17 cellular contexts compared by ENCODE assay signal in genomic region chr7:12684186-12684585, GRCh38.
"Had no signal": no experiment of that assay in that cellular context is flagged by ENCODE, and none has a peak within 500 bp of the region (broad histone marks: within the 10 kb centered on the region; RNA-seq: fewer than 3 reads in every experiment).

No MANE protein-coding gene starts in this region.

- H3K27ac Mint-ChIP-seq: activated CD4-positive, alpha-beta T cell treated with anti-CD3 and anti-CD28 coated beads for 36 hours; activated CD8-positive, alpha-beta T cell treated with anti-CD3 and anti-CD28 coated beads for 36 hours; activated naive CD8-positive, alpha-beta T cell treated with anti-CD3 and anti-CD28 coated beads, Interleukin-2, amount 10 ng/mL, durations not matched to agents 7 days and 5 days; activated T-cell treated with anti-CD3 and anti-CD28 coated beads, Interleukin-2, amount 50 U/mL, for 72 hours had no signal

- H3K4me3 ChIP-seq: breast epithelium, esophagus squamous epithelium, gastroesophageal sphincter, thyroid gland, vagina had no signal

- H3K4me3 Mint-ChIP-seq: activated CD4-positive, alpha-beta T cell treated with anti-CD3 and anti-CD28 coated beads for 36 hours; activated CD8-positive, alpha-beta T cell treated with anti-CD3 and anti-CD28 coated beads for 36 hours; activated naive CD8-positive, alpha-beta T cell treated with anti-CD3 and anti-CD28 coated beads, Interleukin-2, amount 10 ng/mL, durations not matched to agents 7 days and 5 days; activated T-cell treated with anti-CD3 and anti-CD28 coated beads, Interleukin-2, amount 50 U/mL, for 72 hours had no signal

- DNase-seq: activated CD4-positive, alpha-beta T cell treated with anti-CD3 and anti-CD28 coated beads for 36 hours; activated CD8-positive, alpha-beta memory T cell treated with anti-CD3 and anti-CD28 coated beads, Interleukin-2, amount 50 U/mL, for 4 hours; activated CD8-positive, alpha-beta T cell treated with anti-CD3 and anti-CD28 coated beads for 36 hours; activated gamma-delta T cell treated with Interleukin-2 at 50 U/mL for 16 hours; activated naive CD8-positive, alpha-beta T cell treated with anti-CD3 and anti-CD28 coated beads, Interleukin-2, amount 10 ng/mL, durations not matched to agents 7 days and 5 days; activated T-cell treated with anti-CD3 and anti-CD28 coated beads, Interleukin-2, amount 50 U/mL, for 72 hours; aorta; esophagus squamous epithelium; left ventricle myocardium superior; stimulated activated CD4-positive, alpha-beta T cell treated with anti-CD3 and anti-CD28 coated beads, Interleukin-15, amount 100 ng/mL, for 24 hours; stimulated activated CD4-positive, alpha-beta T cell treated with anti-CD3 and anti-CD28 coated beads, Interleukin-4, amount 100 ng/mL, for 24 hours; T1000; thyroid gland had no signal

- ATAC-seq: activated CD4-positive, alpha-beta T cell treated with anti-CD3 and anti-CD28 coated beads for 36 hours; activated CD8-positive, alpha-beta T cell treated with anti-CD3 and anti-CD28 coated beads for 36 hours; activated T-cell treated with anti-CD3 and anti-CD28 coated beads, Interleukin-2, amount 50 U/mL, for 72 hours; gastroesophageal sphincter; left ventricle myocardium superior had no signal

- H3K27me3 Mint-ChIP-seq: activated CD4-positive, alpha-beta T cell treated with anti-CD3 and anti-CD28 coated beads for 36 hours; activated CD8-positive, alpha-beta T cell treated with anti-CD3 and anti-CD28 coated beads for 36 hours; activated naive CD8-positive, alpha-beta T cell treated with anti-CD3 and anti-CD28 coated beads, Interleukin-2, amount 10 ng/mL, durations not matched to agents 7 days and 5 days had no signal

- H3K9me3 Mint-ChIP-seq: activated CD8-positive, alpha-beta T cell treated with anti-CD3 and anti-CD28 coated beads for 36 hours; activated naive CD8-positive, alpha-beta T cell treated with anti-CD3 and anti-CD28 coated beads, Interleukin-2, amount 10 ng/mL, durations not matched to agents 7 days and 5 days; activated T-cell treated with anti-CD3 and anti-CD28 coated beads, Interleukin-2, amount 50 U/mL, for 72 hours had no signal

- H3K36me3 ChIP-seq: breast epithelium, esophagus squamous epithelium, gastroesophageal sphincter, thyroid gland, vagina had no signal

- H3K27me3 ChIP-seq: breast epithelium, esophagus squamous epithelium, gastroesophageal sphincter, thyroid gland, vagina had no signal

- H3K27ac ChIP-seq: esophagus squamous epithelium, thyroid gland, vagina, VCaP had no signal

- H3K4me1 ChIP-seq: thyroid gland, vagina had no signal

- H3K9me3 ChIP-seq: breast epithelium, esophagus squamous epithelium, gastroesophageal sphincter, thyroid gland, vagina had no signal
